ENCODE assay signal across 8 cellular contexts in genomic region chr3:71580636-71581215, GRCh38. TPM values are rescaled to one million over a fixed set of nuclear protein-coding genes. Genes with fewer than 3 reads are reported as not detected.
DNase-seq lines count a peak whose midpoint lies in the region; ATAC-seq and TF ChIP-seq lines count a peak whose summit lies in the region.

No MANE protein-coding gene starts in this region.

- peak overlapping the region; percentile 68 for H3K9ac ChIP-seq in OCI-LY3 (ENCODE audit: low read length)

- CTCF ChIA-PET in Calu3 (lab: Charles Lee): interaction anchor here (0.7 kb wide), 2 partner anchors 107 to 446 kb away, joined by 3 read pairs; no protein-coding TSS in a partner anchor

- H3K27ac ChIP-seq in OCI-LY3 (ENCODE audit: low read length) (no peak overlapping the region), ovary (peak overlapping the region; percentile 99 to 100)

- H3K4me3 Mint-ChIP-seq in Calu3 (ENCODE audit: low read depth, unreplicated experiment): peak overlapping the region; percentile 91

- no peak overlapping the region for H2AFZ ChIP-seq in OCI-LY3 (ENCODE audit: low read depth, low read length)

- TF ChIP-seq CTCF in Calu3 (IDR thresholded peaks at IDR 0.05; ENCODE audit: unreplicated experiment): no peak
- no peak for TF ChIP-seq CTCF in OCI-LY3 (IDR thresholded peaks at IDR 0.05; ENCODE audit: low read depth, low read length)
- TF ChIP-seq CTCF in epithelial cell of proximal tubule (conservative IDR thresholded peaks at IDR 0.05; ENCODE audit: low read depth, low read length): no peak
- TF ChIP-seq CTCF in ovary (IDR thresholded peaks at IDR 0.05): no peak

- H3K9me3 Mint-ChIP-seq in Calu3 (ENCODE audit: low read depth, unreplicated experiment): no peaks in the 10 kb centered on the region

- ATAC-seq in GM19324 (IDR thresholded peaks at IDR 0.05; ENCODE audit: low FRiP score, unreplicated experiment): no peak
- ATAC-seq in GM21390 (IDR thresholded peaks at IDR 0.05; ENCODE audit: unreplicated experiment): no peak
- no peak for ATAC-seq in HG03175 (IDR thresholded peaks at IDR 0.05; ENCODE audit: unreplicated experiment)

- H3K4me3 ChIP-seq in OCI-LY3 (ENCODE audit: low read length): peak overlapping the region; percentile 88
- peak overlapping the region; percentile 87 for H3K4me3 ChIP-seq in epithelial cell of proximal tubule (ENCODE audit: low read depth, low read length)
- peak overlapping the region; percentile 86 for H3K4me3 ChIP-seq in ovary

- H3K4me1 ChIP-seq in OCI-LY3 (ENCODE audit: low read length): peaks cover 33% of the 10 kb centered on the region
- peaks cover 2% of the 10 kb centered on the region for H3K4me1 ChIP-seq in ovary (ENCODE audit: insufficient read depth)

- H3K79me2 ChIP-seq in OCI-LY3 (ENCODE audit: low read length): no peaks in the 10 kb centered on the region

- H3K27me3 Mint-ChIP-seq in Calu3 (ENCODE audit: unreplicated experiment): no peaks in the 10 kb centered on the region

- WGBS in ovary, 3 donors: 51 to 65% (median 55%) methylated on average over 7 of the region's 7 CpGs

- no peak for TF ChIP-seq POLR2A in ovary (IDR thresholded peaks at IDR 0.05)

- H3K4me2 ChIP-seq in OCI-LY3 (ENCODE audit: low read length): peak overlapping the region; percentile 98

- H3K4me1 Mint-ChIP-seq in Calu3 (ENCODE audit: low read depth, unreplicated experiment): peaks cover 13% of the 10 kb centered on the region

- no peak for TF ChIP-seq EP300 in ovary (IDR thresholded peaks at IDR 0.05)

- DNase-seq in Calu3: no peak
- DNase-seq in epithelial cell of proximal tubule (ENCODE audit: low read depth): no peak
- DNase-seq in ovary: no peak
- no peak for DNase-seq in SW 1271 (lab: John Stamatoyannopoulos, UW)

- no peaks in the 10 kb centered on the region for H4K20me1 ChIP-seq in OCI-LY3 (ENCODE audit: insufficient read depth, low read length)

- H3K27me3 ChIP-seq in OCI-LY3 (ENCODE audit: low read depth, low read length) (peaks cover 54% of the 10 kb centered on the region), ovary (no peaks in the 10 kb centered on the region)

- intact Hi-C loops in Calu3 (cut with micrococcal nuclease; ENCODE audit: unreplicated experiment) (loop anchor here (5.0 kb wide), 1 partner anchor 333 kb away; no protein-coding TSS in a partner anchor), ovary (cut with DNase I) (loop anchor here in 3 of 4 donors (5.0 to 10.0 kb wide), 7 partner anchors 273 to 866 kb away; no protein-coding TSS in a partner anchor)

- BruUV-seq in Calu3 (replicated peaks; lab: Mats Ljungman, UMichigan): no TSS peak

- H3K36me3 ChIP-seq in OCI-LY3 (replicated peaks; ENCODE audit: low read depth, low read length): no peaks in the 10 kb centered on the region
- no peaks in the 10 kb centered on the region for H3K36me3 ChIP-seq in ovary

- no peaks in the 10 kb centered on the region for H3K9me3 ChIP-seq in OCI-LY3 (ENCODE audit: insufficient read depth, low read length)
- no peaks in the 10 kb centered on the region for H3K9me3 ChIP-seq in ovary

- peak overlapping the region; percentile 92 for H3K27ac Mint-ChIP-seq in Calu3 (ENCODE audit: unreplicated experiment)

- peaks cover 47% of the 10 kb centered on the region for H3K36me3 Mint-ChIP-seq in Calu3 (ENCODE audit: insufficient read depth, unreplicated experiment)

RNA-seq across cellular contexts. Expression of gene FOXP1, which starts 2.8 kb away (rescaled TPM):
- total RNA-seq in Calu3 (2022): 81.6 and 82.8 TPM in 2 replicates
- 26.1 and 63.9 TPM in 2 replicates for total RNA-seq in epithelial cell of proximal tubule
- total RNA-seq in ovary: 100 to 1,000 TPM in 6 of 7 donors, 10 to 100 TPM in 1; 89.4 to 126 (median 119) TPM
- 10 to 100 TPM; 31.7 to 42.6 TPM for polyA plus RNA-seq in ovary
